ENCODE assay signal across 8 cellular contexts in the genomic region with DNA sequence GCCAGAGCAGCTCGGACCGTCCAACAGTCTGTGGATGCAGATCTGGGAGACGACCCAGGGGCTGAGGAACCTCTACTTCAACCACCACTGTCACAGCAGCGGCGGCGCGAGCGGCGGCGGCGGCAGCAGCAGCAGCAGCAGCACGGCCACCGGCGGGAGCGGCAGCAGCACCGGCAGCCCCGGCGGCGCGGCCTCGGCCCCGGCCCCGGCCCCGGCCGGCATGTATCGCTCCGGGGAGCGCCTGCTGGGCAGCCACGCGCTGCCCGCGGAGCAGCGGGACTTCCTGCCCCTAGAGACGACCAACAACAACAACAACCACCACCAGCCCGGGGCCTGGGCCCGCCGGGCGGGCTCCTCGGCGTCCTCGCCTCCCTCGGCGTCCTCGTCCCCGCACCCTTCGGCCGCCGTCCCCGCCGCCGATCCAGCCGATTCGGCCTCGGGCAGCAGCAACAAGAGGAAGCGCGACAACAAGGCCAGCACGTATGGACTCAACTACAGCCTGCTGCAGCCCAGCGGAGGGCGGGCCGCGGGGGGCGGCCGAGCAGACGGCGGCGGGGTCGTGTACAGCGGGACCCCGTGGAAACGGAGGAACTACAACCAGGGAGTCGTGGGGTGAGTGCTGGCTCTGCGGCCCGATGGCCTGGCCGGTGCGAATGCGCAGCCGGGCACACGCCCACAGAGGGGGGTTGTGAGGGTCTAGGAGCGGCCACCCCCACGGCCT. TPM values are rescaled to one million over a fixed set of nuclear protein-coding genes. Genes with fewer than 3 reads are reported as not detected.
A peak's percentile ranks its signal among the peaks of the same experiment; 100 is the strongest.
DNase-seq lines count a peak whose midpoint lies in the region; ATAC-seq and TF ChIP-seq lines count a peak whose summit lies in the region.

No MANE protein-coding gene starts in this region.

- DNase-seq in HuH-7.5 (ENCODE audit: low spot score) (peak; percentile 24), cardiac septum (ENCODE audit: low spot score) (peak; percentile 80), prostate gland (ENCODE audit: low spot score) (peak; percentile 14), NCI-H1436 treated with DMSO at 0.1 percent for 48 hours (lab: John Stamatoyannopoulos, UW) (no peak)

- H3K4me1 ChIP-seq in DOHH2 (ENCODE audit: control insufficient read depth, low read length) = peaks cover 36% of the 10 kb centered on the region
- no peaks in the 10 kb centered on the region for H3K4me1 ChIP-seq in prostate gland (replicated peaks)

- H3K79me2 ChIP-seq in DOHH2 (ENCODE audit: control insufficient read depth, low read length) = peaks cover 51% of the 10 kb centered on the region

- H3K4me1 Mint-ChIP-seq in activated T-helper 17 cell treated with anti-CD3 and anti-CD28 coated beads, Interleukin-2, amount 50 U/mL, for 72 hours = peaks cover 24% of the 10 kb centered on the region

- H3K36me3 ChIP-seq in DOHH2 (ENCODE audit: control insufficient read depth, low read length) (peaks cover 6% of the 10 kb centered on the region; the same call in 1 of the 2 replicates), prostate gland (no peaks in the 10 kb centered on the region)

- H3K9me2 ChIP-seq in DOHH2 (replicated peaks; ENCODE audit: control insufficient read depth, low read length) = no peaks in the 10 kb centered on the region

- peak overlapping the region; percentile 85 for H3K4me3 ChIP-seq in DOHH2 (ENCODE audit: low read length)
- H3K4me3 ChIP-seq in prostate gland = peak overlapping the region; percentile 72 to 91

- intact Hi-C loops in cardiac septum (cut with DNase I) (loop anchor here (2.0 to 5.0 kb wide), 3 partner anchors 57 to 127 kb away; a partner anchor contains a TSS), prostate gland (cut with DNase I) (loop anchor here (2.0 to 10.0 kb wide), 5 partner anchors 53 to 299 kb away; a partner anchor contains a TSS)

- TF ChIP-seq CTCF in DOHH2 (IDR thresholded peaks at IDR 0.05; ENCODE audit: low read depth, low read length, poor library complexity, severe bottlenecking) = no peak
- TF ChIP-seq CTCF in prostate gland (IDR thresholded peaks at IDR 0.05) = no peak

- H3K4me2 ChIP-seq in DOHH2 (ENCODE audit: low read length) = peak overlapping the region; percentile 86

- H3F3A ChIP-seq in DOHH2 (ENCODE audit: control insufficient read depth, insufficient read depth) = peaks cover 5% of the 10 kb centered on the region; the same call in 1 of the 2 replicates

- TF ChIP-seq POLR2A in prostate gland (IDR thresholded peaks at IDR 0.05) = no peak

- peaks cover 20% of the 10 kb centered on the region for H4K20me1 ChIP-seq in DOHH2 (ENCODE audit: control insufficient read depth, insufficient read depth, low read depth, low read length)

- H3K4me3 Mint-ChIP-seq in activated T-helper 17 cell treated with anti-CD3 and anti-CD28 coated beads, Interleukin-2, amount 50 U/mL, for 72 hours = peak overlapping the region; percentile 88

- H3K27ac Mint-ChIP-seq in activated T-helper 17 cell treated with anti-CD3 and anti-CD28 coated beads, Interleukin-2, amount 50 U/mL, for 72 hours = peak overlapping the region; percentile 80

- H3K9me3 ChIP-seq in DOHH2 (ENCODE audit: control insufficient read depth, insufficient read depth, low read length) (no peaks in the 10 kb centered on the region), prostate gland (no peaks in the 10 kb centered on the region)

- no peak overlapping the region for H3K27ac ChIP-seq in DOHH2 (ENCODE audit: low read depth, low read length)
- peak overlapping the region; percentile 93 to 96 for H3K27ac ChIP-seq in prostate gland

- ATAC-seq in GM21515 (IDR thresholded peaks at IDR 0.05; ENCODE audit: unreplicated experiment) = peak; percentile 10
- peak; percentile 3 for ATAC-seq in activated T-helper 17 cell treated with anti-CD3 and anti-CD28 coated beads, Interleukin-2, amount 50 U/mL, for 72 hours (replicated peaks)
- no peak for ATAC-seq in HG03457 (IDR thresholded peaks at IDR 0.05; ENCODE audit: unreplicated experiment)

- H3K27me3 Mint-ChIP-seq in activated T-helper 17 cell treated with anti-CD3 and anti-CD28 coated beads, Interleukin-2, amount 50 U/mL, for 72 hours = no peaks in the 10 kb centered on the region

- under 1% methylated on average over 68 of the region's 80 CpGs for whole genome bisulfite sequencing in prostate gland

- H3K9me3 Mint-ChIP-seq in activated T-helper 17 cell treated with anti-CD3 and anti-CD28 coated beads, Interleukin-2, amount 50 U/mL, for 72 hours = no peaks in the 10 kb centered on the region

- H3K36me3 Mint-ChIP-seq in activated T-helper 17 cell treated with anti-CD3 and anti-CD28 coated beads, Interleukin-2, amount 50 U/mL, for 72 hours (ENCODE audit: low read depth) = peaks cover 24% of the 10 kb centered on the region

- no peaks in the 10 kb centered on the region for H3K27me3 ChIP-seq in DOHH2 (ENCODE audit: control insufficient read depth, low read length)
- H3K27me3 ChIP-seq in prostate gland (replicated peaks; ENCODE audit: insufficient read depth) = no peaks in the 10 kb centered on the region

RNA-seq across cellular contexts. Expression of a gene that starts 0.7 kb away (rescaled TPM):
- 10 to 100 TPM; 16.3 to 31.5 TPM for total RNA-seq in activated T-helper 17 cell treated with anti-CD3 and anti-CD28 coated beads, Interleukin-2, amount 50 U/mL, for 72 hours
- total RNA-seq in cardiac septum (9.1 TPM), prostate gland (10 to 100 TPM; 11.5 to 15.1 TPM)
